In the genomic region with DNA sequence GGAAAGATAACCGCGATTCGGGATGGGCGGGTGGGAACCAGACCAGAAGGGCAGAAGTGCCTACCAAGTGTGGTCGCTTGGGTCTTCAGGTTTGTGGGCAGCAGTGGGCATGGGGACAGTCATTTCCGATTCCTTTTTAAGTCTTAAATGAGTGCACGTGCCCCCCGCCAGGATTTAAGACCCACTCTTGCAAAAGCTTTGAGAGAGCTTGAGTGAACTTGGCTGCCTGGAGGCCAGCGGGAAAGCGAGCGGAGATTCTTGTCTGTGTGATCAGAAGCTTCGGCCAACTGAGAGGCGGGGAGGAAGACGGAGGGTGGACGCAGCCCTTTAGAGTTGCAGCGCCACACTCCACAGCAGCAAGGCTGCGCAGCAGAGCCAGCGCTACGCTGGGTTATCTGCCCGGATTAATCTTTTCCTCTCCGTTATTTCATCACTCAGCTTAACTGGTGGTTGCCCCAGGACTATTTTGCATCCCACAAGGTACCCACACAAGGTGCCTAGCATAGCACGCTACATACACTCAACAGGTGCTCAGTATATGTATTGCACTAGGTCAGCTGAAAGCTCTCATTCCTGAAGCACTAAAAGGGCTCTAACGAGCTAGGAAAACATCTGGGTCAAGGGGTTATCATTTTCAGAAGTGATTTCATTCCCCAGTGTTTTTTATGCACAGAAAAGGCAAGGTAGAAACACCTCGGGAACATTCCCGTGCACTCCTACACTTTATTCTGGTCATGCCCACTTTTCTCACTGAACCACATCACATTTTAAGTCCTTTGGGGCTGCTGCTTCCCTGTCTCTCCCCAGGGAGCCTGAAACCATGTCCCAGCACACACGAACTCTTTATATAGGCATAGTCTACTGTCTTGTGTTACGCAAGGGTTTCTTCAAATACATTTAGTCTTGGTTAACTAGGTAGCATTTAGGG, we compare ENCODE assay signal across 8 cellular contexts. TPM values are rescaled to one million over a fixed set of nuclear protein-coding genes. Genes with fewer than 3 reads are reported as not detected.
DNase-seq lines count a peak whose midpoint lies in the region; ATAC-seq, FAIRE-seq and TF ChIP-seq lines count a peak whose summit lies in the region.

No MANE protein-coding gene starts in this region.

- peaks cover 6% of the 10 kb centered on the region for H3K79me2 ChIP-seq in GM12878 (ENCODE audit: control insufficient read depth, insufficient read depth, low read length)

- no peak for TF ChIP-seq POLR2A in GM12878 (IDR thresholded peaks at IDR 0.05; ENCODE audit: low read depth, low read length)

- peak overlapping the region; percentile 73 for H3K4me3 Mint-ChIP-seq in Caco-2 (ENCODE audit: unreplicated experiment)

- intact Hi-C loops in Caco-2 (cut with micrococcal nuclease; ENCODE audit: unreplicated experiment): loop anchor here (1.0 to 2.0 kb wide), 2 partner anchors 17 to 92 kb away; a partner anchor contains a TSS
- intact Hi-C loops in GM12878 (cut with micrococcal nuclease; ENCODE audit: unreplicated experiment): loop anchor here (2.0 to 5.0 kb wide), 2 partner anchors 51 to 94 kb away; no protein-coding TSS in a partner anchor

- DNase-seq in Caco-2 (peak; percentile 52 to 53), RPMI7951 (ENCODE audit: low read depth) (peak; percentile 57), GM12878 (ENCODE audit: low read depth, low spot score) (no peak), iPS-NIHi7 (ENCODE audit: extremely low spot score) (peak; percentile 53), NCI-H187 (lab: John Stamatoyannopoulos, UW) (no peak)

- TF ChIP-seq RAD21 in GM12878 (IDR thresholded peaks at IDR 0.05; ENCODE audit: insufficient read depth, low read depth, low read length): no peak

- H3K9ac ChIP-seq in GM12878 (ENCODE audit: control insufficient read depth, insufficient read depth, low read length): no peak overlapping the region
- no peak overlapping the region for H3K9ac ChIP-seq in skeletal muscle satellite cell (ENCODE audit: low read depth, low read length)

- H3K27me3 Mint-ChIP-seq in Caco-2 (ENCODE audit: insufficient read depth, unreplicated experiment): peaks cover 29% of the 10 kb centered on the region

- H3K4me2 ChIP-seq in GM12878 (ENCODE audit: control insufficient read depth, insufficient read depth): peak overlapping the region; percentile 95
- H3K4me2 ChIP-seq in skeletal muscle satellite cell (ENCODE audit: low read length): peak overlapping the region; percentile 92

- H3K4me1 ChIP-seq in Caco-2 (peaks cover 37% of the 10 kb centered on the region), GM12878 (ENCODE audit: control insufficient read depth, insufficient read depth, low read length) (peaks cover 27% of the 10 kb centered on the region), skeletal muscle satellite cell (ENCODE audit: control insufficient read depth, insufficient read depth, low read length) (peaks cover 21% of the 10 kb centered on the region)

- H3K36me3 ChIP-seq in Caco-2 (ENCODE audit: control insufficient read depth, insufficient read depth, low read length): no peaks in the 10 kb centered on the region
- H3K36me3 ChIP-seq in GM12878 (ENCODE audit: control insufficient read depth in 2 of 2, insufficient read depth in 2 of 2, low read length in 1 of 2): peaks cover 0 to 2% of the 10 kb centered on the region in 2 experiments; a peak in 1 of 4 replicates
- no peaks in the 10 kb centered on the region for H3K36me3 ChIP-seq in skeletal muscle satellite cell (ENCODE audit: insufficient read depth, low read length)

- H3K27ac ChIP-seq in GM12878 (ENCODE audit: control insufficient read depth, insufficient read depth): no peak overlapping the region

- H3K27ac Mint-ChIP-seq in Caco-2 (ENCODE audit: unreplicated experiment): no peak overlapping the region

- in situ Hi-C loops in GM12878 (cut with MboI): no loop called here

- H3K27me3 ChIP-seq in Caco-2 (replicated peaks; ENCODE audit: control insufficient read depth, insufficient read depth, low read length) (peaks cover 8% of the 10 kb centered on the region), GM12878 (replicated peaks in 1 of 2; ENCODE audit: control insufficient read depth in 2 of 2, insufficient read depth in 2 of 2, low read length in 1 of 2) (no peaks in the 10 kb centered on the region), skeletal muscle satellite cell (ENCODE audit: control insufficient read depth, insufficient read depth, low read length) (peaks cover 31% of the 10 kb centered on the region)

- SMC1A ChIA-PET in GM12878 (lab: Charles Lee; ENCODE audit: uncharacterized antibody, unreplicated experiment): interaction anchor here (0.8 to 2.2 kb wide), 35 partner anchors 10 to 369 kb away, joined by 3 to 20 read pairs (median 5); no protein-coding TSS in a partner anchor

- RAD21 ChIA-PET in GM12878 (lab: Charles Lee; ENCODE audit: unreplicated experiment): interaction anchor here (0.6 to 2.1 kb wide), 19 partner anchors 17 to 1020 kb away, joined by 3 to 23 read pairs (median 6); no protein-coding TSS in a partner anchor

- peak; percentile 34 for ATAC-seq in GM21786 (IDR thresholded peaks at IDR 0.05; ENCODE audit: unreplicated experiment)
- peak; percentile 63 for ATAC-seq in GM12878
- ATAC-seq in HG02840 (IDR thresholded peaks at IDR 0.05; ENCODE audit: low FRiP score, unreplicated experiment): no peak

- BruUV-seq in Caco-2 (replicated peaks; lab: Mats Ljungman, UMichigan): no TSS peak
- TSS peak; percentile 83 for BruUV-seq in GM12878 (replicated peaks; lab: Mats Ljungman, UMichigan)

- WGBS in GM12878 (ENCODE audit: insufficient coverage, insufficient replicate concordance, low lambda C conversion rate, missing lambda C conversion rate): 3% methylated on average over 27 of the region's 27 CpGs

- peak overlapping the region; percentile 49 for H2AFZ ChIP-seq in GM12878 (ENCODE audit: control insufficient read depth, low read depth, low read length)

- H3K4me3 ChIP-seq in Caco-2 (ENCODE audit: low read depth, low read length) (peak overlapping the region; percentile 58), GM12878 (peak overlapping the region; percentile 82; the same call in 1 of the 2 replicates), skeletal muscle satellite cell (ENCODE audit: low read length) (peak overlapping the region; percentile 68)

- H3K9me3 ChIP-seq in Caco-2: no peaks in the 10 kb centered on the region
- H3K9me3 ChIP-seq in GM12878 (replicated peaks; ENCODE audit: control insufficient read depth, insufficient read depth, low read length): no peaks in the 10 kb centered on the region
- no peaks in the 10 kb centered on the region for H3K9me3 ChIP-seq in skeletal muscle satellite cell (replicated peaks; ENCODE audit: low read length)

- TF ChIP-seq CTCF in Caco-2 (IDR thresholded peaks at IDR 0.05; ENCODE audit: insufficient read depth in 1 of 2, low read depth in 1 of 2, low read length in 1 of 2, severe bottlenecking in 1 of 2, unreplicated experiment in 1 of 2) (no peak), GM12878 (IDR thresholded peaks at IDR 0.05 in 2 of 3, conservative IDR thresholded peaks at IDR 0.05 in 1 of 3; ENCODE audit: control insufficient read depth in 2 of 3, extremely low read depth in 1 of 3, insufficient read depth in 1 of 3, low read depth in 3 of 3, low read length in 3 of 3) (peak; percentile 6 to 30 (median 29); a peak in 2 of 6 replicates)

- no peak for TF ChIP-seq EP300 in GM12878 (IDR thresholded peaks at IDR 0.05; ENCODE audit: borderline replicate concordance in 1 of 2, control insufficient read depth in 1 of 2, low read depth in 2 of 2, low read length in 2 of 2)

- CTCF ChIA-PET in Caco-2 (lab: Charles Lee): interaction anchor here (0.7 to 1.9 kb wide), 5 partner anchors 11 to 212 kb away, joined by 3 to 14 read pairs (median 4); no protein-coding TSS in a partner anchor
- CTCF ChIA-PET in GM12878 (lab: Yijun Ruan, JAX): interaction anchor here (0.6 to 2.2 kb wide), 30 partner anchors 8 to 464 kb away, joined by 3 to 20 read pairs (median 4); no protein-coding TSS in a partner anchor

- no peaks in the 10 kb centered on the region for H3K36me3 Mint-ChIP-seq in Caco-2 (ENCODE audit: insufficient read depth, unreplicated experiment)

- FAIRE-seq in GM12878 (lab: Jason Lieb, UNC): peak; percentile 69

- POLR2A ChIA-PET in Caco-2 (lab: Charles Lee): interaction anchor here (0.5 to 1.5 kb wide), 4 partner anchors 92 to 1122 kb away, joined by 3 to 7 read pairs (median 3); a partner anchor contains a TSS
- POLR2A ChIA-PET in GM12878 (lab: Charles Lee): interaction anchor here (0.5 to 1.8 kb wide), 3 partner anchors 52 to 1326 kb away, joined by 4 to 6 read pairs (median 6); no protein-coding TSS in a partner anchor

- no peaks in the 10 kb centered on the region for H3K9me3 Mint-ChIP-seq in Caco-2 (ENCODE audit: unreplicated experiment)

- peaks cover 22% of the 10 kb centered on the region for H3K4me1 Mint-ChIP-seq in Caco-2 (ENCODE audit: low read depth, unreplicated experiment)

- H4K20me1 ChIP-seq in GM12878 (ENCODE audit: control insufficient read depth, insufficient read depth): no peaks in the 10 kb centered on the region

TF ChIP-seq in GM12878, 131 proteins besides CTCF, POLR2A, EP300 and RAD21 (continues in another document):
- TF ChIP-seq BHLHE40 (IDR thresholded peaks at IDR 0.05; ENCODE audit: borderline replicate concordance in 1 of 2, low read depth in 2 of 2, low read length in 1 of 2): peak; percentile 48 to 79; a peak in 3 of 4 replicates
- TF ChIP-seq SIX5 (IDR thresholded peaks at IDR 0.05; ENCODE audit: low read depth, low read length, severe bottlenecking): no peak
- no peak for TF ChIP-seq CHD4 (IDR thresholded peaks at IDR 0.05)
- no peak for TF ChIP-seq NFYA (IDR thresholded peaks at IDR 0.05; ENCODE audit: borderline replicate concordance, low read depth, low read length)

RNA-seq across cellular contexts. Expression of a gene that starts 1.5 kb away (rescaled TPM):
- total RNA-seq in Caco-2 (2022) (0.23 and 0.42 TPM in 2 replicates), GM12878 (2014; rRNA removed) (41.9 and 50.4 TPM in 2 replicates), GM12878 (2014; rRNA removed; fragmentation: Illumina TruSeq; extraction: Trizol) (28.7 and 30.6 TPM in 2 replicates), GM12878 (2021) (44.9 and 47.5 TPM in 2 replicates)
- 0.60 and 0.88 TPM in 2 replicates for total RNA-seq in RPMI7951 (2014; rRNA removed; shearing (Covaris generic))
- 10.3 and 10.7 TPM in 2 replicates for total RNA-seq in GM12878 (2013; cell fraction: nucleolus; rRNA removed)
- polyA plus RNA-seq in GM12878 (2011; ENCODE audit: low read depth): 9.6 TPM
- polyA plus RNA-seq in GM12878 (2011; rRNA removed) (15.1 and 25.6 TPM in 2 replicates), GM12878 (2014; fragmentation: Illumina TruSeq; extraction: Trizol) (7.6 and 31.1 TPM in 2 replicates), GM12878 (2014; fragmentation: Nextera tagmentation; extraction: Ambion mirVana) (10 to 100 TPM; 11.1 to 12.3 TPM), GM12878 (2014; rRNA removed) (56.7 and 56.8 TPM in 2 replicates), GM12878 (2016; fragmentation: Nextera tagmentation; extraction: Ambion mirVana) (10 to 100 TPM; 20.4 to 33.2 TPM)
- 31.7 and 44.5 TPM in 2 replicates for polyA plus RNA-seq in GM12878 (2011; cell fraction: cytosol; rRNA removed)
- 26.0 and 28.6 TPM in 2 replicates for polyA plus RNA-seq in GM12878 (2011; cell fraction: nucleus; rRNA removed)
- polyA plus RNA-seq in GM12878 (2012): 7.8 and 9.7 TPM in 2 replicates
- 5.7 and 9.1 TPM in 2 replicates for polyA minus RNA-seq in GM12878 (2011; rRNA and poly(A)+ RNA removed)
- 4.2 and 4.8 TPM in 2 replicates for polyA minus RNA-seq in GM12878 (2011; cell fraction: cytosol; rRNA and poly(A)+ RNA removed)
- 4.2 and 5.8 TPM in 2 replicates for polyA minus RNA-seq in GM12878 (2011; cell fraction: nucleus; rRNA and poly(A)+ RNA removed)
- 1.7 and 4.8 TPM in 2 replicates for total RNA-seq in skeletal muscle satellite cell (2012; rRNA removed)

Comparison
In these comparisons a context has a peak if more than half of its experiments do, and no peak if none do; other contexts are left out.
1. DNase-seq: peak in Caco-2 (2 of 2), RPMI7951 (single experiment) and iPS-NIHi7 (single experiment); none in GM12878 (single experiment) and NCI-H187 (0 of 2).
2. CTCF ChIP-seq: peak in GM12878 (3 of 3); none in Caco-2 (0 of 2).
3. Peak in every context shown above with its lines, with median percentiles within 50 percentile points of each other: H3K4me3 ChIP-seq.